Comparison of ENCODE assay signal across 8 cellular contexts in the genomic region with DNA sequence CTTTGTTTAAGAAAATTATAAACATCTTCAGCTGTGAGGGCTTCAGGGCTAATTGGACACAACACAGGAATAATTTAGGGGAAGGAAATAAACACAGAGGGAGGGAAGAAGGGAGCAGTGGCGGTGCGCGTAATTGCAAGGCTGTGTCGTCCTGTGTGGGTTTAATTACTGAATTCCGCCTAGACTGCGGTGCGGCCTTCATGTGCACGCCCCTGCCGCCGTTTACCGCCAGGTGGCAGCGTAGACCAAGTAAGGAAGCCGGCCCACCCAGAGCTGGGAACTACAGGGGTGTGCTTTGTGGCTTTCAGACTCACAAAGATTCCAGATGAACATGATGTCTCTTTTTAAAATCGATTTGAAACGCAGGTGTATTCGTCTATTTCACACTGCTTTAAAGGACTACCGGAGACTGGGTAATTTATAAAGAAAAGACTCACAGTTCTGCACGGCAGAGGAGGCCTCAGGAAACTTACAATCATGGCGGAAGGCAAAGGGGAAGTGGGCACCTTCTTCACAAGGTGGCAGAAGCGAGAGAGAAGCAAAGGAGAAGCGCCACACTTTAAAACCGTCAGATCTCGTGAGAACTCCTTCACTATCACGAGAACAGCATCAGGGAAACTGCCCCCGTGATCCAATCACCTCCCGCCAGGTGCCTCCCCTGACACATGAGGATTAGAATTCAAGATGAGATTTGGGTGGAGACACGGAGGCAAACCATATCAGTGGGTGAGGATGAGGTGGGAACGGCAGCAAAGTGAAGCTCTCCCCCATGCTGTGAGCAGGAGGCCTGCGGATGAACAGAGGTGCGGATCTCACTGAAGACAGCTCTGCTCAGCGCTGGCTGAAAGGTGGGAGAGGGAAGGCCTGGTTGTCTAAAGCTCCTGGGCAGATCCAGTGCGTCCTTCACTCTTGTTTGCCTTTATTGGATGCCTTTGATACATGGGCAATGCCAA.
DNase-seq lines count a peak whose midpoint lies in the region; ATAC-seq and TF ChIP-seq lines count a peak whose summit lies in the region.

No MANE protein-coding gene starts in this region.

- peak; percentile 81 to 90 for TF ChIP-seq CTCF in Caco-2 (IDR thresholded peaks at IDR 0.05; ENCODE audit: insufficient read depth in 1 of 2, low read depth in 1 of 2, low read length in 1 of 2, severe bottlenecking in 1 of 2, unreplicated experiment in 1 of 2)
- TF ChIP-seq CTCF in PC-9 (conservative IDR thresholded peaks at IDR 0.05) = peak; percentile 77
- peak; percentile 56 to 76 for TF ChIP-seq CTCF in suprapubic skin (IDR thresholded peaks at IDR 0.05)

- no peak overlapping the region for H3K14ac ChIP-seq in neuronal stem cell (ENCODE audit: low read length)

- DNase-seq in Caco-2 (peak; percentile 70 to 78), PC-9 (peak in 1 of 2 experiments; percentile 26), activated T-helper 1 cell treated with Interleukin-2 at 50 U/mL for 16 hours (ENCODE audit: low read depth) (peak; percentile 13), fibroblast of peridontal ligament (ENCODE audit: extremely low read depth) (peak; percentile 35), neuronal stem cell (ENCODE audit: low spot score) (peak; percentile 73), suprapubic skin (ENCODE audit: low spot score in 2 of 2) (peak; percentile 84 to 89)

- H3K4me2 ChIP-seq in PC-9 = no peak overlapping the region
- H3K4me2 ChIP-seq in neuronal stem cell (ENCODE audit: insufficient read depth, low read length, poor library complexity, severe bottlenecking) = no peak overlapping the region

- no peak overlapping the region for H4K91ac ChIP-seq in neuronal stem cell (ENCODE audit: low read depth, low read length, poor library complexity)

- intact Hi-C loops in Caco-2 (cut with micrococcal nuclease; ENCODE audit: unreplicated experiment) = loop anchor here (1.0 kb wide), 1 partner anchor 221 kb away; no protein-coding TSS in a partner anchor
- intact Hi-C loops in PC-9 (cut with micrococcal nuclease; ENCODE audit: unreplicated experiment) = loop anchor here (1.0 kb wide), 1 partner anchor 220 kb away; no protein-coding TSS in a partner anchor

- H3K4me1 ChIP-seq in Caco-2 (no peaks in the 10 kb centered on the region), PC-9 (replicated peaks; ENCODE audit: insufficient read depth) (no peaks in the 10 kb centered on the region), neuronal stem cell (ENCODE audit: control insufficient read depth in 2 of 2, insufficient read depth in 1 of 2, low read depth in 1 of 2, low read length in 2 of 2) (no peaks in the 10 kb centered on the region), suprapubic skin (no peaks in the 10 kb centered on the region)

- H2AK5ac ChIP-seq in neuronal stem cell (ENCODE audit: low read depth, low read length) = no peak overlapping the region

- H3K18ac ChIP-seq in neuronal stem cell (ENCODE audit: low read length) = peak overlapping the region; percentile 11

- H3K23ac ChIP-seq in neuronal stem cell (ENCODE audit: low read depth, low read length, poor library complexity) = no peak overlapping the region

- H3K27ac ChIP-seq in PC-9 (no peak overlapping the region), neuronal stem cell (replicated peaks; ENCODE audit: low read length) (no peak overlapping the region), suprapubic skin (no peak overlapping the region)

- no peaks in the 10 kb centered on the region for H3K4me1 Mint-ChIP-seq in Caco-2 (ENCODE audit: low read depth, unreplicated experiment)

- no peak overlapping the region for H3K4me3 Mint-ChIP-seq in Caco-2 (ENCODE audit: unreplicated experiment)

- no peak overlapping the region for H2BK120ac ChIP-seq in neuronal stem cell (ENCODE audit: low read depth, low read length)

- H3K36me3 ChIP-seq in Caco-2 (ENCODE audit: control insufficient read depth, insufficient read depth, low read length) (no peaks in the 10 kb centered on the region), PC-9 (ENCODE audit: low read depth) (no peaks in the 10 kb centered on the region), neuronal stem cell (replicated peaks in 1 of 2; ENCODE audit: control insufficient read depth in 2 of 2, insufficient read depth in 2 of 2, low read length in 2 of 2) (no peaks in the 10 kb centered on the region), suprapubic skin (no peaks in the 10 kb centered on the region)

- no peak overlapping the region for H2AFZ ChIP-seq in PC-9
- H2AFZ ChIP-seq in neuronal stem cell (ENCODE audit: low read length) = peak overlapping the region; percentile 64

- no peaks in the 10 kb centered on the region for H3K36me3 Mint-ChIP-seq in Caco-2 (ENCODE audit: insufficient read depth, unreplicated experiment)

- H3K27ac Mint-ChIP-seq in Caco-2 (ENCODE audit: unreplicated experiment) = no peak overlapping the region

- H3K4ac ChIP-seq in neuronal stem cell (ENCODE audit: low read length) = no peak overlapping the region

- H3K27me3 ChIP-seq in Caco-2 (replicated peaks; ENCODE audit: control insufficient read depth, insufficient read depth, low read length) (no peaks in the 10 kb centered on the region; the same call in 1 of the 2 replicates), PC-9 (ENCODE audit: insufficient read depth, low read depth) (peaks cover 19% of the 10 kb centered on the region), neuronal stem cell (ENCODE audit: control insufficient read depth in 3 of 3, insufficient read depth in 3 of 3, low read depth in 1 of 3, low read length in 3 of 3) (peaks cover 0 to 7% (median 0%) of the 10 kb centered on the region in 3 experiments), suprapubic skin (peaks cover 3% of the 10 kb centered on the region)

- H3K9ac ChIP-seq in neuronal stem cell (ENCODE audit: low read depth, low read length, poor library complexity) = no peak overlapping the region

- H3K9me2 ChIP-seq in PC-9 (ENCODE audit: insufficient read depth) = no peaks in the 10 kb centered on the region

- BruUV-seq in Caco-2 (replicated peaks; lab: Mats Ljungman, UMichigan) (no TSS peak), PC-9 (replicated peaks; lab: Mats Ljungman, UMichigan) (no TSS peak)

- POLR2A ChIA-PET in Caco-2 (lab: Charles Lee) = no interaction called here
- POLR2A ChIA-PET in PC-9 (lab: Charles Lee; ENCODE audit: unreplicated experiment) = no interaction called here

- no peaks in the 10 kb centered on the region for H4K20me1 ChIP-seq in PC-9 (ENCODE audit: insufficient read depth)

- CTCF ChIA-PET in Caco-2 (lab: Charles Lee) (interaction anchor here (0.7 to 1.7 kb wide), 2 partner anchors 219 to 221 kb away, joined by 4 to 24 read pairs; no protein-coding TSS in a partner anchor), PC-9 (lab: Charles Lee) (no interaction called here)

- H3K9me3 ChIP-seq in Caco-2 (no peaks in the 10 kb centered on the region), PC-9 (ENCODE audit: insufficient read depth, low read depth) (no peaks in the 10 kb centered on the region), neuronal stem cell (replicated peaks in 1 of 2; ENCODE audit: control insufficient read depth in 2 of 2, insufficient read depth in 1 of 2, low read depth in 1 of 2, low read length in 2 of 2) (no peaks in the 10 kb centered on the region), suprapubic skin (peaks cover 4% of the 10 kb centered on the region)

- H2BK5ac ChIP-seq in neuronal stem cell (ENCODE audit: low read length) = no peak overlapping the region

- H3K27me3 Mint-ChIP-seq in Caco-2 (ENCODE audit: insufficient read depth, unreplicated experiment) = peaks cover 11% of the 10 kb centered on the region

- TF ChIP-seq POLR2A in suprapubic skin (IDR thresholded peaks at IDR 0.05) = no peak

- H4K8ac ChIP-seq in neuronal stem cell (ENCODE audit: low read depth, low read length) = no peak overlapping the region

- peak; percentile 95 for ATAC-seq in GM19438 (IDR thresholded peaks at IDR 0.05; ENCODE audit: low read depth, unreplicated experiment)
- peak; percentile 82 for ATAC-seq in HG03520 (IDR thresholded peaks at IDR 0.05; ENCODE audit: unreplicated experiment)

- H3K4me3 ChIP-seq in Caco-2 (ENCODE audit: low read depth, low read length) = no peak overlapping the region
- no peak overlapping the region for H3K4me3 ChIP-seq in PC-9
- H3K4me3 ChIP-seq in neuronal stem cell (ENCODE audit: low read length in 2 of 2) = no peak overlapping the region
- no peak overlapping the region for H3K4me3 ChIP-seq in suprapubic skin

- H2BK12ac ChIP-seq in neuronal stem cell (ENCODE audit: low read length) = no peak overlapping the region

- no peaks in the 10 kb centered on the region for H3K79me1 ChIP-seq in neuronal stem cell (ENCODE audit: low read depth, low read length)

- no peaks in the 10 kb centered on the region for H3K79me2 ChIP-seq in PC-9 (ENCODE audit: low read depth)

- no peak for TF ChIP-seq EP300 in suprapubic skin (IDR thresholded peaks at IDR 0.05)

- H2BK15ac ChIP-seq in neuronal stem cell (ENCODE audit: low read length) = no peak overlapping the region

- H3K9me3 Mint-ChIP-seq in Caco-2 (ENCODE audit: unreplicated experiment) = no peaks in the 10 kb centered on the region

- H3F3A ChIP-seq in PC-9 (ENCODE audit: insufficient read depth, low read depth) = no peaks in the 10 kb centered on the region

- WGBS in neuronal stem cell (ENCODE audit: extremely low coverage in 2 of 2, insufficient read length in 2 of 2, insufficient replicate concordance in 1 of 2), 2 donors = no CpG with 5 or more reads among the region's 32 CpGs
- 37% methylated on average over 32 of the region's 32 CpGs for WGBS in suprapubic skin
